Comparison of ENCODE assay signal across 24 cellular contexts in the genomic region with DNA sequence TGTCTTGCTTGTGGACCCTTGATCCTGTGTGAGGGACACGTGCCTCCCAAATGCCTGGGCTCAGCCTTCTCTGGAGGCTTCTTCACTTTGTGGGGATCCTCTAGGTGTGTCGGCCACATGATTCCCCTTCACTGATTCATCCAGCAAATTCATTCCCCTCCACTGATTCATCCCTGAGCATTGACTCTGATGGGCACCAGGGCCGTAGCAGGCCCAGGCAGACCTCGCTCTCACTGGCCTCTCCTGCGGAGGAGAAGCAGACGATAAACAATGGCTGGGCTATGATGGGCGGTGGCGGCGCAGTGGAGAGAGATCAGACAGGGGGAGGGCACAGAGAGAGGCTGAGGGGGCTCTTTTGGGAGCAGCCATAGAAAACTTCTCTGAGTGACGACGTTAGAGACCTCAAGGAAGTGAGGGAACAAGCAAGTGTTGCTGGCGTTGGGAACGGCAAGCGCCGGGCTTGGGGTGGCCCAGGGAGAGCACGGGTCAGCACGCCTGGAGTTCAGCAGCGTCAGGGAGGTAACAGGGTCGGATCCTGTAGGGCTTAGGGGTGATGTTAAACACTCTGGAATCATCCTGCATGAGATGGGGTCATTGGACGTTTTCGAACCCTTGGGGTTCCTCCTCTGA. TPM values are rescaled to one million over a fixed set of nuclear protein-coding genes. Genes with fewer than 3 reads are reported as not detected.
A peak's percentile ranks its signal among the peaks of the same experiment; 100 is the strongest.
DNase-seq lines count a peak whose midpoint lies in the region; ATAC-seq and TF ChIP-seq lines count a peak whose summit lies in the region.
"Had no signal": no experiment of that assay in that cellular context is flagged by ENCODE, and none has a peak within 500 bp of the region (broad histone marks: within the 10 kb centered on the region; RNA-seq: fewer than 3 reads in every experiment).

No MANE protein-coding gene starts in this region.

- dilution Hi-C loops in IMR-90 (cut with HindIII; ENCODE audit: low sequenced_read_pairs, unreplicated experiment) = no loop called here

- ATAC-seq in IMR-90 (ENCODE audit: low read depth) = peak; percentile 82
- ATAC-seq in HG02571 (IDR thresholded peaks at IDR 0.05; ENCODE audit: unreplicated experiment) = no peak
- ATAC-seq: activated T-helper 17 cell treated with anti-CD3 and anti-CD28 coated beads, Interleukin-2, amount 50 U/mL, for 72 hours; left lobe of liver; naive thymus-derived CD4-positive, alpha-beta T cell; stimulated activated naive CD8-positive, alpha-beta T cell treated with anti-CD3 and anti-CD28 coated beads, Interleukin-15, Interleukin-2, amounts not matched to agents 100 U/mL and 50 U/mL, for 24 hours had no signal

- H3K23ac ChIP-seq in IMR-90 (ENCODE audit: low read depth, low read length) (peak overlapping the region; percentile 76), neuronal stem cell (ENCODE audit: low read depth, low read length, poor library complexity) (no peak overlapping the region)

- no peaks in the 10 kb centered on the region for H3K79me1 ChIP-seq in IMR-90 (ENCODE audit: low read depth in 1 of 2, low read length in 2 of 2)
- no peaks in the 10 kb centered on the region for H3K79me1 ChIP-seq in neuronal stem cell (ENCODE audit: low read depth, low read length)

- CTCF ChIA-PET in IMR-90 (lab: Yijun Ruan, JAX) = no interaction called here

- H4K91ac ChIP-seq in IMR-90 (ENCODE audit: insufficient read depth, low read depth, low read length) (peak overlapping the region; percentile 40), neuronal stem cell (ENCODE audit: low read depth, low read length, poor library complexity) (no peak overlapping the region)

- H3K4me2 ChIP-seq in IMR-90 (ENCODE audit: low read depth, low read length) = no peak overlapping the region
- no peak overlapping the region for H3K4me2 ChIP-seq in neuronal stem cell (ENCODE audit: insufficient read depth, low read length, poor library complexity, severe bottlenecking)
- H3K4me2 ChIP-seq: PC-9 had no signal

- H3K4ac ChIP-seq in IMR-90 (ENCODE audit: low read depth, low read length) (peak overlapping the region; percentile 90), neuronal stem cell (ENCODE audit: low read length) (no peak overlapping the region)

- intact Hi-C loops in IMR-90 (cut with micrococcal nuclease) = no loop called here

- no peak for TF ChIP-seq POLR2A in IMR-90 (IDR thresholded peaks at IDR 0.05; ENCODE audit: low read depth, low read length)

- no peak overlapping the region; the same call in 2 of the 3 replicates for H2BK15ac ChIP-seq in IMR-90 (ENCODE audit: low read depth, low read length)
- no peak overlapping the region for H2BK15ac ChIP-seq in neuronal stem cell (ENCODE audit: low read length)

- POLR2A ChIA-PET in IMR-90 (lab: Charles Lee; ENCODE audit: unreplicated experiment) = no interaction called here

- peak overlapping the region in 1 of 2 experiments; percentile 93; a peak in 2 of 4 replicates for H4K8ac ChIP-seq in IMR-90 (ENCODE audit: low read depth in 2 of 2, low read length in 2 of 2)
- no peak overlapping the region for H4K8ac ChIP-seq in neuronal stem cell (ENCODE audit: low read depth, low read length)

- H3K4me3 ChIP-seq in IMR-90 (ENCODE audit: insufficient read depth, low read depth, low read length) (no peak overlapping the region), neuronal stem cell (ENCODE audit: low read length in 2 of 2) (peak overlapping the region in 1 of 2 donors; percentile 49)
- H3K4me3 ChIP-seq: PC-9, thyroid gland had no signal

- BruUV-seq in IMR-90 (replicated peaks; lab: Mats Ljungman, UMichigan) = no TSS peak

- H2BK5ac ChIP-seq in IMR-90 (ENCODE audit: low read depth, low read length, poor library complexity, severe bottlenecking) = peak overlapping the region; percentile 75
- H2BK5ac ChIP-seq in neuronal stem cell (ENCODE audit: low read length) = no peak overlapping the region

- TF ChIP-seq RAD21 in IMR-90 (IDR thresholded peaks at IDR 0.05; ENCODE audit: low read length) = no peak

- H2BK12ac ChIP-seq in neuronal stem cell (ENCODE audit: low read length) = no peak overlapping the region

- H3K4me1 ChIP-seq in IMR-90 (ENCODE audit: control insufficient read depth, insufficient read depth, low read length) (peaks cover 9% of the 10 kb centered on the region), neuronal stem cell (ENCODE audit: control insufficient read depth in 2 of 2, insufficient read depth in 1 of 2, low read depth in 1 of 2, low read length in 2 of 2) (peaks cover 4% of the 10 kb centered on the region in 2 donors)
- H3K4me1 ChIP-seq: thyroid gland had no signal

- peak overlapping the region; percentile 84 for H2AFZ ChIP-seq in IMR-90 (replicated peaks; ENCODE audit: low read length, poor library complexity)
- H2AFZ ChIP-seq in neuronal stem cell (ENCODE audit: low read length) = peak overlapping the region; percentile 59
- H2AFZ ChIP-seq: PC-9 had no signal

- H2BK20ac ChIP-seq in IMR-90 (ENCODE audit: low read depth, low read length) = peak overlapping the region; percentile 88

- no peaks in the 10 kb centered on the region for H4K20me1 ChIP-seq in IMR-90 (ENCODE audit: insufficient read depth, low read length)

- WGBS in IMR-90 (ENCODE audit: extremely low coverage in 2 of 2, insufficient read length in 1 of 2), 2 experiments = 89% methylated on average over 7 of the region's 21 CpGs; no CpG with 5 or more reads in 1 of the 2 experiments
- no CpG with 5 or more reads among the region's 21 CpGs for whole genome bisulfite sequencing in neuronal stem cell (ENCODE audit: extremely low coverage in 2 of 2, insufficient read length in 2 of 2, insufficient replicate concordance in 1 of 2), 2 donors

- peaks cover 17% of the 10 kb centered on the region for H3K9me1 ChIP-seq in IMR-90 (ENCODE audit: insufficient read depth, low read length)

- H2AK5ac ChIP-seq in IMR-90 (ENCODE audit: low read depth, low read length) (peak overlapping the region; percentile 77; the same call in 1 of the 2 replicates), neuronal stem cell (ENCODE audit: low read depth, low read length) (no peak overlapping the region)

- H3K27ac ChIP-seq in IMR-90 (ENCODE audit: insufficient read depth, low read length) = no peak overlapping the region
- H3K27ac ChIP-seq in neuronal stem cell (replicated peaks; ENCODE audit: low read length) = no peak overlapping the region
- H3K27ac ChIP-seq: brain microvascular endothelial cell, PC-9, thyroid gland had no signal

- H3K18ac ChIP-seq in IMR-90 (ENCODE audit: low read depth, low read length) = peak overlapping the region; percentile 10; the same call in 1 of the 2 replicates
- H3K18ac ChIP-seq in neuronal stem cell (ENCODE audit: low read length) = no peak overlapping the region

- H3K56ac ChIP-seq in IMR-90 (ENCODE audit: extremely low read depth, insufficient read depth, low read length) = no peak overlapping the region

- no peaks in the 10 kb centered on the region; the same call in 1 of the 2 replicates for H3K9me3 ChIP-seq in IMR-90 (ENCODE audit: control insufficient read depth, insufficient read depth, low read length)
- H3K9me3 ChIP-seq in neuronal stem cell (replicated peaks in 1 of 2; ENCODE audit: control insufficient read depth in 2 of 2, insufficient read depth in 1 of 2, low read depth in 1 of 2, low read length in 2 of 2) = peaks cover 0 to 3% of the 10 kb centered on the region in 2 donors
- H3K9me3 ChIP-seq: thyroid gland had no signal

- in situ Hi-C loops in IMR-90 (cut with MboI; ENCODE audit: low sequenced_read_pairs) = no loop called here

- DNase-seq in EL = peak; percentile 71
- peak; percentile 62 for DNase-seq in IMR-90
- DNase-seq in astrocyte of the hippocampus (ENCODE audit: low read depth, low spot score) = peak; percentile 47
- DNase-seq in neuronal stem cell (ENCODE audit: low spot score) = no peak
- DNase-seq in globus pallidus (ENCODE audit: low spot score) = no peak
- DNase-seq in NCI-H187 (lab: John Stamatoyannopoulos, UW) = no peak
- no peak for DNase-seq in DMS114 treated with DMSO at 0.1 percent for 48 hours (lab: John Stamatoyannopoulos, UW; ENCODE audit: unreplicated experiment)
- DNase-seq: activated CD4-positive, alpha-beta T cell treated with anti-CD3 and anti-CD28 coated beads, Interleukin-2, amount 10 ng/mL, durations not matched to agents 7 days and 5 days; activated CD8-positive, alpha-beta memory T cell treated with anti-CD3 and anti-CD28 coated beads, Interleukin-2, amount 50 U/mL, for 4 hours; brain microvascular endothelial cell; DND-41; glutamatergic neuron; naive thymus-derived CD4-positive, alpha-beta T cell; NCI-H2081 treated with DMSO at 0.1 percent for 48 hours; NCI-H446; PC-9; retina; stimulated activated CD4-positive, alpha-beta T cell treated with anti-CD3 and anti-CD28 coated beads, Interleukin-4, amount 100 ng/mL, for 4 hours; stimulated activated naive CD8-positive, alpha-beta T cell treated with anti-CD3 and anti-CD28 coated beads, Interleukin-15, Interleukin-2, amounts not matched to agents 100 U/mL and 50 U/mL, for 24 hours; T-helper 1 cell; thyroid gland had no signal

- H3K36me3 ChIP-seq in IMR-90 (ENCODE audit: control insufficient read depth, insufficient read depth, low read length) (no peaks in the 10 kb centered on the region), neuronal stem cell (replicated peaks in 1 of 2; ENCODE audit: control insufficient read depth in 2 of 2, insufficient read depth in 2 of 2, low read length in 2 of 2) (no peaks in the 10 kb centered on the region)
- H3K36me3 ChIP-seq: brain microvascular endothelial cell, thyroid gland had no signal

- no peak overlapping the region for H3K9ac ChIP-seq in IMR-90 (ENCODE audit: low read depth, low read length)
- H3K9ac ChIP-seq in neuronal stem cell (ENCODE audit: low read depth, low read length, poor library complexity) = no peak overlapping the region

- H2BK120ac ChIP-seq in IMR-90 (ENCODE audit: low read depth, low read length) = peak overlapping the region; percentile 90
- no peak overlapping the region for H2BK120ac ChIP-seq in neuronal stem cell (ENCODE audit: low read depth, low read length)

- no peak for TF ChIP-seq CTCF in IMR-90 (conservative IDR thresholded peaks at IDR 0.05; ENCODE audit: low read depth, low read length)

- H2AK9ac ChIP-seq in IMR-90 (replicated peaks; ENCODE audit: low read depth, low read length, poor library complexity) = peak overlapping the region; percentile 92

- H3K27me3 ChIP-seq in IMR-90 (ENCODE audit: control insufficient read depth, insufficient read depth, low read length) (peaks cover 3% of the 10 kb centered on the region; the same call in 1 of the 2 replicates), neuronal stem cell (ENCODE audit: control insufficient read depth in 3 of 3, insufficient read depth in 3 of 3, low read depth in 1 of 3, low read length in 3 of 3) (peaks cover 0 to 51% (median 0%) of the 10 kb centered on the region in 3 experiments)
- H3K27me3 ChIP-seq: brain microvascular endothelial cell, thyroid gland had no signal

- H4K5ac ChIP-seq in IMR-90 (ENCODE audit: low read depth, low read length) = peak overlapping the region; percentile 57; the same call in 1 of the 2 replicates

- H3K14ac ChIP-seq in IMR-90 (replicated peaks; ENCODE audit: low read depth, low read length) (peak overlapping the region; percentile 93), neuronal stem cell (ENCODE audit: low read length) (no peak overlapping the region)

RNA-seq across cellular contexts. Expression of gene RPTOR, which starts 17.5 kb away (rescaled TPM):
- total RNA-seq in IMR-90 (2012; rRNA removed) = 10.8 and 11.1 TPM in 2 replicates
- 14.7 and 15.8 TPM in 2 replicates for polyA plus RNA-seq in IMR-90 (2012; rRNA removed)
- polyA plus RNA-seq in IMR-90 (2012; cell fraction: cytosol; rRNA removed) = 12.8 and 14.6 TPM in 2 replicates
- polyA plus RNA-seq in IMR-90 (2012; cell fraction: nucleus; rRNA removed; ENCODE audit: low replicate concordance) = 12.4 and 24.1 TPM in 2 replicates
- 8.8 TPM for polyA plus RNA-seq in neuronal stem cell (2013, experiment 1 of 2)
- polyA plus RNA-seq in neuronal stem cell (2013, experiment 2 of 2) = 8.6 TPM

RNA-seq across cellular contexts. Expression of gene NPTX1, which starts 50.7 kb away (rescaled TPM):
- total RNA-seq in IMR-90 (2012; rRNA removed) = 20.8 and 23.3 TPM in 2 replicates
- polyA plus RNA-seq in IMR-90 (2012; rRNA removed) = 39.5 and 47.0 TPM in 2 replicates
- polyA plus RNA-seq in IMR-90 (2012; cell fraction: cytosol; rRNA removed) = 40.9 and 41.7 TPM in 2 replicates
- 52.2 and 63.8 TPM in 2 replicates for polyA plus RNA-seq in IMR-90 (2012; cell fraction: nucleus; rRNA removed; ENCODE audit: low replicate concordance)
- polyA plus RNA-seq in neuronal stem cell (2013, experiment 1 of 2) = 0.43 TPM
- 0.35 TPM for polyA plus RNA-seq in neuronal stem cell (2013, experiment 2 of 2)
- polyA plus RNA-seq: naive thymus-derived CD4-positive, alpha-beta T cell had no signal

Comparison
In these comparisons a context has a peak if more than half of its experiments do, and no peak if none do; other contexts are left out.
1. DNase-seq: peak in EL (single experiment), IMR-90 (single experiment) and astrocyte of the hippocampus (single experiment); none in neuronal stem cell (single experiment), globus pallidus (single experiment), NCI-H187 (0 of 2) and DMS114 treated with DMSO at 0.1 percent for 48 hours (single experiment).